In the genomic region with DNA sequence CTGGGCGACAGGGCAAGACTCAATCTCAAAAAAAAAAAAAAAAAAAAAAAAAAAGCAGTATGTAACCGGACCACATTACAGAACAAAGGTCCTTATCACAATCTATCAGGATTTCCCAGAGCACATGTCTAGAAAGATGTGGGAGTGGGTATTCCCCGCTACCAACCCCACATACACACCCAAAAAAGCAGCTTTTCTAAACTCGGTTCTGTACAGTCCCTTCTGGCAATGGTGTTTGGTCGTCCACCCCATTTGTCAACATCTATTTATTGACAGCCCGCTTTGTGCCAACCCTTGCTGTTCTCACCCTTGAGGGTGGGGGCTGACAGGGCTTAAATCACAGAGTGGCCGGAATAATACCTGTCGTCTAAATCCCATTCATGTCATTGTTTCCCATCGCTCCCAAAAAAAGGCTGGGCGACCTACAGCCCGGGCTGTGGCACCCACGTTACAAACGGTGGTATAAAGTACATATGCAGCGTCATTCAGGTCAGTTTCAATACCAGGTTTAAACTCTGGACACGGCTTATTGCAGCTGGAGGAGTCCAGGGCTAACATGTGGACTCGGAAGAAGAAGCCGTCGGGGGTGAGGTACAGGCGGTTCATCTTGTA, we compare ENCODE assay signal across 8 cellular contexts. TPM values are rescaled to one million over a fixed set of nuclear protein-coding genes. Genes with fewer than 3 reads are reported as not detected.
DNase-seq lines count a peak whose midpoint lies in the region; ATAC-seq and TF ChIP-seq lines count a peak whose summit lies in the region.

No MANE protein-coding gene starts in this region.

- DNase-seq in GM13977 (ENCODE audit: low spot score): peak; percentile 27
- peak; percentile 62 for DNase-seq in Karpas-422
- DNase-seq in caudate nucleus (lab: John Stamatoyannopoulos, UW): peak in 1 of 61 donors; percentile 62
- DNase-seq in mesothelial cell of epicardium (ENCODE audit: low spot score in 2 of 2, unreplicated experiment in 2 of 2): no peak
- no peak for DNase-seq in uterus
- DNase-seq in stimulated activated naive CD4-positive, alpha-beta T cell treated with Interleukin-2 at 50 U/mL for 16 hours (lab: John Stamatoyannopoulos, UW): no peak
- no peak for DNase-seq in NCI-H2107 treated with DMSO at 0.1 percent for 48 hours (lab: John Stamatoyannopoulos, UW; ENCODE audit: unreplicated experiment)

- peak overlapping the region; percentile 94 for H3K4me3 ChIP-seq in Karpas-422 (ENCODE audit: low read length)
- H3K4me3 ChIP-seq in uterus: peak overlapping the region; percentile 62 to 75

- H3K4me1 ChIP-seq in Karpas-422 (ENCODE audit: low read length): peaks cover 36% of the 10 kb centered on the region
- H3K4me1 ChIP-seq in uterus: peaks cover 0 to 6% of the 10 kb centered on the region in 2 donors

- H2AFZ ChIP-seq in Karpas-422 (ENCODE audit: low read length): peak overlapping the region; percentile 55; the same call in 1 of the 2 replicates

- H3K27ac ChIP-seq in Karpas-422 (ENCODE audit: low read length) (peak overlapping the region; percentile 85), caudate nucleus (ENCODE audit: low read depth, low read length) (peak overlapping the region; percentile 92), uterus (peak overlapping the region; percentile 92 to 99)

- no peaks in the 10 kb centered on the region for H3K9me3 Mint-ChIP-seq in mesothelial cell of epicardium

- no peak for ATAC-seq in GM19455 (IDR thresholded peaks at IDR 0.05; ENCODE audit: unreplicated experiment)

- H3K27me3 ChIP-seq in Karpas-422 (ENCODE audit: low read length) (no peaks in the 10 kb centered on the region), uterus (no peaks in the 10 kb centered on the region)

- H3K4me2 ChIP-seq in Karpas-422 (ENCODE audit: low read depth, low read length, poor library complexity, severe bottlenecking): peak overlapping the region; percentile 85

- H3K36me3 Mint-ChIP-seq in mesothelial cell of epicardium: no peaks in the 10 kb centered on the region

- intact Hi-C loops in uterus (cut with DNase I; ENCODE audit: low total_unique reads): no loop called here

- peak overlapping the region; percentile 92 for H3K9ac ChIP-seq in Karpas-422 (ENCODE audit: low read length)

- H3K79me2 ChIP-seq in Karpas-422 (ENCODE audit: low read length): peaks cover 6% of the 10 kb centered on the region

- no peak for TF ChIP-seq POLR2A in uterus (IDR thresholded peaks at IDR 0.05)

- H4K20me1 ChIP-seq in Karpas-422 (ENCODE audit: insufficient read depth, low read depth, low read length): no peaks in the 10 kb centered on the region

- peak overlapping the region; percentile 89 for H3K4me3 Mint-ChIP-seq in mesothelial cell of epicardium

- H3K27ac Mint-ChIP-seq in mesothelial cell of epicardium: peak overlapping the region; percentile 90

- H3K36me3 ChIP-seq in Karpas-422 (ENCODE audit: insufficient read depth, low read length): 0 out of 2 replicates have a peak, but pooled peaks cover 2% of the 10 kb centered on the region
- H3K36me3 ChIP-seq in uterus: no peaks in the 10 kb centered on the region

- H3K4me1 Mint-ChIP-seq in mesothelial cell of epicardium: peaks cover 27% of the 10 kb centered on the region

- in situ Hi-C loops in GM13977 (cut with MboI; ENCODE audit: low pct_unique_long_range_greater_than_20kb, low sequenced_read_pairs, unreplicated experiment): no loop called here

- H3K9me2 ChIP-seq in Karpas-422 (replicated peaks; ENCODE audit: insufficient read depth, low read length): no peaks in the 10 kb centered on the region

- H3K9me3 ChIP-seq in Karpas-422 (ENCODE audit: low read length) (no peaks in the 10 kb centered on the region), uterus (no peaks in the 10 kb centered on the region)

- no peak for TF ChIP-seq CTCF in GM13977 (IDR thresholded peaks at IDR 0.05; ENCODE audit: extremely low read depth, insufficient read depth, missing control alignments)
- no peak for TF ChIP-seq CTCF in mesothelial cell of epicardium (IDR thresholded peaks at IDR 0.05; ENCODE audit: unreplicated experiment)
- TF ChIP-seq CTCF in uterus (IDR thresholded peaks at IDR 0.05): no peak

- peaks cover 16% of the 10 kb centered on the region for H3K27me3 Mint-ChIP-seq in mesothelial cell of epicardium (ENCODE audit: low read depth)

RNA-seq across cellular contexts. Expression of gene C17orf58, which starts 3.6 kb away (rescaled TPM):
- total RNA-seq in Karpas-422 (2014; rRNA removed; shearing (Covaris generic); ENCODE audit: low replicate concordance): 51.0 and 52.9 TPM in 2 replicates
- total RNA-seq in mesothelial cell of epicardium (5.6 to 6.6 TPM (median 6.5 TPM) in 3 replicates), uterus (10 to 100 TPM in 2 of 4 donors, 1 to 10 TPM in 2; 2.6 to 20.3 (median 7.6) TPM)

RNA-seq across cellular contexts. Expression of gene KPNA2, which starts 42.9 kb away (rescaled TPM):
- total RNA-seq in Karpas-422 (2014; rRNA removed; shearing (Covaris generic); ENCODE audit: low replicate concordance): 144 and 170 TPM in 2 replicates
- total RNA-seq in mesothelial cell of epicardium (99.8 to 101 TPM (median 100 TPM) in 3 replicates), uterus (10 to 100 TPM in 3 of 4 donors, 1 to 10 TPM in 1; 7.1 to 68.9 (median 39.2) TPM)

Comparison
In these comparisons a context has a peak if more than half of its experiments do, and no peak if none do; other contexts are left out.
1. DNase-seq: peak in GM13977 (single experiment) and Karpas-422 (single experiment); none in mesothelial cell of epicardium (0 of 2), uterus (0 of 2), stimulated activated naive CD4-positive, alpha-beta T cell treated with Interleukin-2 at 50 U/mL for 16 hours (single experiment) and NCI-H2107 treated with DMSO at 0.1 percent for 48 hours (single experiment).
2. Peak in every context shown above with its lines, with median percentiles within 50 percentile points of each other: H3K27ac ChIP-seq.